Comparison of ENCODE assay signal across 1 cellular context in genomic region chr6:6886160-6886885, GRCh38.
TF ChIP-seq lines count a peak whose summit lies in the region.

No MANE protein-coding gene starts in this region.

TF ChIP-seq in K562, 482 proteins besides CTCF, POLR2A, EP300 and RAD21 (continued from another document and continues in another):
- TF ChIP-seq ZC3H4 (CRISPR knock-in tag; IDR thresholded peaks at IDR 0.05; ENCODE audit: borderline replicate concordance): no peak
- TF ChIP-seq ZBTB40 (IDR thresholded peaks at IDR 0.05): no peak
- no peak for TF ChIP-seq ZBTB40 (CRISPR knock-in tag; IDR thresholded peaks at IDR 0.05)
- no peak for TF ChIP-seq HNRNPH1 (optimal IDR thresholded peaks at IDR 0.05; ENCODE audit: low read depth, low read length)
- TF ChIP-seq ZBTB7A (IDR thresholded peaks at IDR 0.05; ENCODE audit: borderline replicate concordance, control insufficient read depth, low read depth, low read length): peak; percentile 13; the same call in 1 of the 2 replicates
- TF ChIP-seq TSHZ1 (CRISPR knock-in tag; IDR thresholded peaks at IDR 0.05): no peak
- TF ChIP-seq ESRRB (CRISPR knock-in tag; IDR thresholded peaks at IDR 0.05; ENCODE audit: borderline replicate concordance): no peak
- TF ChIP-seq ZFP36 (IDR thresholded peaks at IDR 0.05; ENCODE audit: low read depth, low read length, partially characterized antibody): no peak
- TF ChIP-seq ZNF143 (CRISPR knock-in tag; IDR thresholded peaks at IDR 0.05): no peak
- no peak for TF ChIP-seq ZMIZ1 (IDR thresholded peaks at IDR 0.05; ENCODE audit: low read depth in 2 of 2, low read length in 2 of 2)
- TF ChIP-seq LCOR (CRISPR knock-in tag; IDR thresholded peaks at IDR 0.05): peak; percentile 91
- no peak for TF ChIP-seq HOXB6 (CRISPR knock-in tag; IDR thresholded peaks at IDR 0.05; ENCODE audit: borderline replicate concordance)
- no peak for TF ChIP-seq CHD2 (IDR thresholded peaks at IDR 0.05; ENCODE audit: low read depth, low read length)
- TF ChIP-seq RBM39 (optimal IDR thresholded peaks at IDR 0.05; ENCODE audit: low read depth, low read length): no peak
- TF ChIP-seq ZNF184 (CRISPR knock-in tag; IDR thresholded peaks at IDR 0.05): no peak
- TF ChIP-seq DDX20 (tag; IDR thresholded peaks at IDR 0.05; ENCODE audit: low read depth): no peak
- no peak for TF ChIP-seq CEBPZ (IDR thresholded peaks at IDR 0.05; ENCODE audit: borderline replicate concordance, low read depth, low read length)
- no peak for TF ChIP-seq PHTF2 (CRISPR knock-in tag; IDR thresholded peaks at IDR 0.05)
- 0 out of 2 replicates have a peak, but pooled peaks have one; percentile 56 for TF ChIP-seq ZBTB2 (IDR thresholded peaks at IDR 0.05)
- TF ChIP-seq E2F6 (IDR thresholded peaks at IDR 0.05; ENCODE audit: borderline replicate concordance in 1 of 2, extremely low read depth in 1 of 2, insufficient read depth in 1 of 2, insufficient read length in 1 of 2, low read depth in 1 of 2, low read length in 1 of 2, poor library complexity in 1 of 2, severe bottlenecking in 1 of 2): peak; percentile 98
- TF ChIP-seq AFF4 (CRISPR knock-in tag; IDR thresholded peaks at IDR 0.05): no peak
- TF ChIP-seq TCF7 (IDR thresholded peaks at IDR 0.05; ENCODE audit: borderline replicate concordance): no peak
- no peak for TF ChIP-seq ZBTB43 (CRISPR knock-in tag; IDR thresholded peaks at IDR 0.05)
